8 cellular contexts compared by ENCODE assay signal in the genomic region with DNA sequence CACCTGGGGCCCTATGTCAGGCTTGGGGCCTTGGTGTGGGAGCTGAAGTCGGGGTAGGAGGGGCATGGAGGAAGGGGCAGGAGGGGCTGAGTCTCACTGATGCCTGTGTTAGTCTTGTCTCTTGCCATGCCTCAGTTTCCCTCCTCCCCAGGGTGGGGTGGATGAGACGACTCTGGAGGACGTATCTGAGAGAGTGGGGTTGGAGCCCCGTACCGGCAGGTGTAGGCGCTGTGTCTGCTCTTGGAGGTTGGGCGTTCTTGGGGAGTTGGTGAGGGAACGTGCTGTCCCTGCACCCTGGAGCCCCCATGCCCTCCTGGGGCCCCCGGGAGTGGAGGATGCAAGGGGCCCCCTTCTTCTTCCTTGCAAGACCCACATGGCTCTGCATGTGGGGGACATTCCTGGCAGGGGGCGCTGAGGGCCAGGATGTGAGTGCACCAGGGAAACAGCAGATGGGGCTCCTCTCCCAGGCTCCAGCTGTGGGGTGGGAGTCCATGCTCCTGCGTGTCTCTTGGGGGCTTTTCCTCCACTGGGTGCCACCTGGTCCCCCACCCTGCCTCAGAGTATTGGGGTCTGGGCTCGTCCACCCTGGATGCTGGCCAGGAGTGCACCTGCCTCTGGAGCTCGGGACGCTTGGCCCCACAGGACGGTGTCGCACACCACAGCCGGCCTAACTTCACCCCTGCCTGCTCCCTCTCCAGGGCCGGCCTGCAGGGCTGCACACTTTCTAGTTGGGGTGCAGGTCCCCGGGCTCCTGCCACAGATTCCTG. TPM values are rescaled to one million over a fixed set of nuclear protein-coding genes. Genes with fewer than 3 reads are reported as not detected.
DNase-seq lines count a peak whose midpoint lies in the region; ATAC-seq, FAIRE-seq and TF ChIP-seq lines count a peak whose summit lies in the region.

No MANE protein-coding gene starts in this region.

- H3K27me3 ChIP-seq in esophagus squamous epithelium (no peaks in the 10 kb centered on the region), small intestine (ENCODE audit: control insufficient read depth in 2 of 2, insufficient read depth in 2 of 2, low read length in 2 of 2) (no peaks in the 10 kb centered on the region)

- intact Hi-C loops in esophagus squamous epithelium (cut with DNase I): no loop called here

- TF ChIP-seq POLR2A in esophagus squamous epithelium (IDR thresholded peaks at IDR 0.05): no peak

- DNase-seq in activated gamma-delta T cell treated with Interleukin-2 at 50 U/mL for 16 hours: peak; percentile 61
- no peak for DNase-seq in activated gamma-delta T cell (lab: John Stamatoyannopoulos, UW)
- DNase-seq in activated CD4-positive, alpha-beta T cell treated with anti-CD3 and anti-CD28 coated beads, Interleukin-2, amount 50 U/mL, for 1 hour: peak; percentile 54
- DNase-seq in esophagus squamous epithelium (lab: John Stamatoyannopoulos, UW): no peak
- peak; percentile 57 for DNase-seq in small intestine
- DNase-seq in HT-29 (ENCODE audit: low spot score): no peak

- H3K27ac ChIP-seq in esophagus squamous epithelium (peak overlapping the region; percentile 89 to 96 (median 90)), small intestine (ENCODE audit: low read depth in 1 of 2, low read length in 1 of 2) (peak overlapping the region; percentile 96 to 98)

- H3K36me3 ChIP-seq in esophagus squamous epithelium: peaks cover 0 to 18% (median 12%) of the 10 kb centered on the region in 3 donors
- H3K36me3 ChIP-seq in small intestine (ENCODE audit: control insufficient read depth in 2 of 2, insufficient read depth in 2 of 2, low read length in 2 of 2): peaks cover 0 to 4% of the 10 kb centered on the region in 2 donors

- H3K4me3 ChIP-seq in esophagus squamous epithelium: peak overlapping the region in 3 of 4 donors; percentile 55 to 79 (median 71)
- H3K4me3 ChIP-seq in small intestine (ENCODE audit: low read depth in 1 of 2, low read length in 2 of 2): peak overlapping the region in 1 of 2 donors; percentile 90

- WGBS in esophagus squamous epithelium, 2 donors: 33 to 59% methylated on average over 3 to 13 of the region's 19 CpGs
- 21 to 42% (median 32%) methylated on average over 18 to 19 of the region's 19 CpGs for WGBS in small intestine, 3 donors

- FAIRE-seq in small intestine (lab: Jason Lieb, UNC): no peak

- H3K4me1 ChIP-seq in esophagus squamous epithelium (peaks cover 22 to 66% (median 34%) of the 10 kb centered on the region in 3 donors), small intestine (ENCODE audit: control insufficient read depth in 2 of 2, insufficient read depth in 1 of 2, low read depth in 1 of 2, low read length in 1 of 2) (peaks cover 0 to 5% of the 10 kb centered on the region in 2 donors)

- TF ChIP-seq CTCF in esophagus squamous epithelium (IDR thresholded peaks at IDR 0.05): peak; percentile 12 to 62 (median 34)

- no peak for ATAC-seq in GM18858 (IDR thresholded peaks at IDR 0.05; ENCODE audit: unreplicated experiment)
- ATAC-seq in HG02588 (IDR thresholded peaks at IDR 0.05; ENCODE audit: unreplicated experiment): no peak

- no peaks in the 10 kb centered on the region for H3K9me3 ChIP-seq in esophagus squamous epithelium
- no peaks in the 10 kb centered on the region for H3K9me3 ChIP-seq in small intestine (ENCODE audit: control insufficient read depth, low read depth)

RNA-seq across cellular contexts. Expression of gene TNFRSF14, which starts 1.4 kb away (rescaled TPM):
- total RNA-seq in esophagus squamous epithelium: 10 to 100 TPM; 13.8 to 39.5 (median 19.6) TPM
- 100 to 1,000 TPM; 164 to 398 (median 333) TPM for polyA plus RNA-seq in small intestine
- total RNA-seq in HT-29 (2014; rRNA removed; shearing (Covaris generic)): 77.4 and 85.6 TPM in 2 replicates

RNA-seq across cellular contexts. Expression of gene HES5, which starts 24.7 kb away (rescaled TPM):
- under 1 TPM in 3 of 4 donors, not detected in 1; 0.35 to 0.76 (median 0.70) TPM for total RNA-seq in esophagus squamous epithelium
- polyA plus RNA-seq in small intestine: under 1 TPM in 1 of 3 donors, not detected in 2; 0.30 TPM
- 0.28 and 0.42 TPM in 2 replicates for total RNA-seq in HT-29 (2014; rRNA removed; shearing (Covaris generic))

RNA-seq across cellular contexts. Expression of gene PANK4, which starts 28.4 kb away (rescaled TPM):
- total RNA-seq in esophagus squamous epithelium: 10 to 100 TPM; 11.8 to 29.1 (median 17.0) TPM
- polyA plus RNA-seq in small intestine: 10 to 100 TPM; 14.8 to 21.7 (median 18.9) TPM
- total RNA-seq in HT-29 (2014; rRNA removed; shearing (Covaris generic)): 37.8 and 48.3 TPM in 2 replicates

RNA-seq across cellular contexts. Expression of gene PRXL2B, which starts 31.8 kb away (rescaled TPM):
- total RNA-seq in esophagus squamous epithelium: 10 to 100 TPM in 3 of 4 donors, 1 to 10 TPM in 1; 8.2 to 33.9 (median 11.3) TPM
- 10 to 100 TPM; 28.9 to 48.1 (median 46.3) TPM for polyA plus RNA-seq in small intestine
- total RNA-seq in HT-29 (2014; rRNA removed; shearing (Covaris generic)): 90.1 and 101 TPM in 2 replicates

Comparison
In these comparisons a context has a peak if more than half of its experiments do, and no peak if none do; other contexts are left out.
1. DNase-seq: peak in activated gamma-delta T cell treated with Interleukin-2 at 50 U/mL for 16 hours (single experiment), activated CD4-positive, alpha-beta T cell treated with anti-CD3 and anti-CD28 coated beads, Interleukin-2, amount 50 U/mL, for 1 hour (single experiment) and small intestine (single experiment); none in activated gamma-delta T cell (single experiment), esophagus squamous epithelium (single experiment) and HT-29 (single experiment).